ENCODE assay signal across 8 cellular contexts in the genomic region with DNA sequence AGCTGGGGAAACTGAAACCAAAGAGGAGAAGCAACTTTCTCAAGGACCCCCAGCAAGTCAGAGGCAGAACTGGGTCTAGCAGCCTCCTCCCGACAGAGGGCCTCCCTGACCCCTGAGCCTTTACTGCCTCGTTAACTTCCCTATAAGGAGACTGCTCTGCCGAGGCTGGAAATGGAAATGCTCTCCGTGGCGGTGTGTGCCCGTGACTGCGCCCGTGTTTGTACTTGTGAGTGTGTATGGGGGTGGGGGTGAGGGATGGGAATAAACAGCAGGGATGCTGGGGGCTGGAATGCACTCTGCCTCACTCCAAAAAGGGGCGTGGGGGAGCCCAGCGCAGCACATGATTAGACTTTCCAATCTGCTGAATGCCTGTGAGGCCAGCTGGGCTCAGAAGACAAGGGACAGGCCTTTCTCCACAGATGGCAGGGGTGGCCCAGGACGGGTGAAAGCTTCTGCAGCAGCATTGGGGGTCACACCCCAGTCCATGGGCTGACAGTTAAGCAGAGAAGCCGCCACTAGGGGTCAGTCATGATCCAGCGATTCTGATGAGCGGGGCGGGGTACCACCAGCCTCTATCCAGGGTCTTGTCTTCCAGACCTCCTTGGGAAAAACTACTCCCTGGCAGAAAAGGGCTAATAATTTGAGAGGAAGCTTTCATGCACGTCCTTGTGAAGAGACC. TPM values are rescaled to one million over a fixed set of nuclear protein-coding genes. Genes with fewer than 3 reads are reported as not detected.
A peak's percentile ranks its signal among the peaks of the same experiment; 100 is the strongest.
DNase-seq lines count a peak whose midpoint lies in the region; ATAC-seq, FAIRE-seq and TF ChIP-seq lines count a peak whose summit lies in the region.

No MANE protein-coding gene starts in this region.

- TF ChIP-seq POLR2A in Peyer's patch (IDR thresholded peaks at IDR 0.05) (no peak), prostate gland (IDR thresholded peaks at IDR 0.05) (no peak)

- ATAC-seq in HG03139 (IDR thresholded peaks at IDR 0.05; ENCODE audit: unreplicated experiment), result no peak

- no peak overlapping the region for H3K4me3 ChIP-seq in Caco-2 (ENCODE audit: low read depth, low read length)
- H3K4me3 ChIP-seq in Peyer's patch, result peak overlapping the region in 2 of 4 donors; percentile 6 to 25
- H3K4me3 ChIP-seq in cardiac muscle cell, result no peak overlapping the region
- no peak overlapping the region for H3K4me3 ChIP-seq in prostate gland

- 7% methylated on average over 16 of the region's 16 CpGs for WGBS in prostate gland

- H3K27ac ChIP-seq in Peyer's patch, result no peak overlapping the region
- no peak overlapping the region for H3K27ac ChIP-seq in cardiac muscle cell
- H3K27ac ChIP-seq in prostate gland, result no peak overlapping the region

- H3K4me1 Mint-ChIP-seq in Caco-2 (ENCODE audit: low read depth, unreplicated experiment) (peaks cover 15% of the 10 kb centered on the region), HFFc6 (ENCODE audit: low read depth) (peaks cover 10% of the 10 kb centered on the region)
- H3K4me1 Mint-ChIP-seq in activated naive CD4-positive, alpha-beta T cell treated with anti-CD3 and anti-CD28 coated beads, Interleukin-2, amount 10 ng/mL, durations not matched to agents 7 days and 5 days, result peaks cover 2% of the 10 kb centered on the region

- BruUV-seq in Caco-2 (replicated peaks; lab: Mats Ljungman, UMichigan), result no TSS peak

- H3K27me3 Mint-ChIP-seq in Caco-2 (ENCODE audit: insufficient read depth, unreplicated experiment) (peaks cover 3% of the 10 kb centered on the region), HFFc6 (ENCODE audit: insufficient read depth) (peaks cover 28% of the 10 kb centered on the region)
- H3K27me3 Mint-ChIP-seq in activated naive CD4-positive, alpha-beta T cell treated with anti-CD3 and anti-CD28 coated beads, Interleukin-2, amount 10 ng/mL, durations not matched to agents 7 days and 5 days, result peaks cover 23% of the 10 kb centered on the region

- no peaks in the 10 kb centered on the region for H3K27me3 ChIP-seq in Caco-2 (replicated peaks; ENCODE audit: control insufficient read depth, insufficient read depth, low read length)
- no peaks in the 10 kb centered on the region for H3K27me3 ChIP-seq in Peyer's patch
- no peaks in the 10 kb centered on the region for H3K27me3 ChIP-seq in cardiac muscle cell
- no peaks in the 10 kb centered on the region for H3K27me3 ChIP-seq in prostate gland (replicated peaks; ENCODE audit: insufficient read depth)

- H3K9me3 ChIP-seq in Caco-2 (no peaks in the 10 kb centered on the region), Peyer's patch (no peaks in the 10 kb centered on the region), cardiac muscle cell (ENCODE audit: low read depth) (no peaks in the 10 kb centered on the region), prostate gland (no peaks in the 10 kb centered on the region)

- intact Hi-C loops in Caco-2 (cut with micrococcal nuclease; ENCODE audit: unreplicated experiment), result loop anchor here (1.0 kb wide), 4 partner anchors 34 to 353 kb away; no protein-coding TSS in a partner anchor
- intact Hi-C loops in prostate gland (cut with DNase I), result no loop called here

- CTCF ChIA-PET in Caco-2 (lab: Charles Lee), result interaction anchor here (1.1 to 1.5 kb wide), 3 partner anchors 34 to 134 kb away, joined by 3 to 4 read pairs (median 3); no protein-coding TSS in a partner anchor
- CTCF ChIA-PET in activated naive CD4-positive, alpha-beta T cell treated with anti-CD3 and anti-CD28 coated beads, Interleukin-2, amount 10 ng/mL, durations not matched to agents 7 days and 5 days (lab: Charles Lee), result interaction anchor here (0.7 to 3.1 kb wide), 10 partner anchors 14 to 356 kb away, joined by 3 to 25 read pairs (median 4); a partner anchor contains a TSS

- H3K9me3 Mint-ChIP-seq in Caco-2 (ENCODE audit: unreplicated experiment) (no peaks in the 10 kb centered on the region), HFFc6 (no peaks in the 10 kb centered on the region)
- H3K9me3 Mint-ChIP-seq in activated naive CD4-positive, alpha-beta T cell treated with anti-CD3 and anti-CD28 coated beads, Interleukin-2, amount 10 ng/mL, durations not matched to agents 7 days and 5 days, result no peaks in the 10 kb centered on the region

- peak; percentile 27 for FAIRE-seq in urothelium cell line (lab: Jason Lieb, UNC)

- H3K36me3 Mint-ChIP-seq in Caco-2 (ENCODE audit: insufficient read depth, unreplicated experiment) (no peaks in the 10 kb centered on the region), HFFc6 (ENCODE audit: low read depth) (no peaks in the 10 kb centered on the region)
- H3K36me3 Mint-ChIP-seq in activated naive CD4-positive, alpha-beta T cell treated with anti-CD3 and anti-CD28 coated beads, Interleukin-2, amount 10 ng/mL, durations not matched to agents 7 days and 5 days, result no peaks in the 10 kb centered on the region

- no peaks in the 10 kb centered on the region for H3K36me3 ChIP-seq in Caco-2 (ENCODE audit: control insufficient read depth, insufficient read depth, low read length)
- H3K36me3 ChIP-seq in Peyer's patch, result no peaks in the 10 kb centered on the region
- H3K36me3 ChIP-seq in cardiac muscle cell, result no peaks in the 10 kb centered on the region
- no peaks in the 10 kb centered on the region for H3K36me3 ChIP-seq in prostate gland

- H3K27ac Mint-ChIP-seq in Caco-2 (ENCODE audit: unreplicated experiment) (no peak overlapping the region), HFFc6 (no peak overlapping the region)
- H3K27ac Mint-ChIP-seq in activated naive CD4-positive, alpha-beta T cell treated with anti-CD3 and anti-CD28 coated beads, Interleukin-2, amount 10 ng/mL, durations not matched to agents 7 days and 5 days, result no peak overlapping the region

- H3K4me3 Mint-ChIP-seq in Caco-2 (ENCODE audit: unreplicated experiment) (no peak overlapping the region), HFFc6 (peak overlapping the region; percentile 58; the same call in 1 of the 2 replicates)
- no peak overlapping the region for H3K4me3 Mint-ChIP-seq in activated naive CD4-positive, alpha-beta T cell treated with anti-CD3 and anti-CD28 coated beads, Interleukin-2, amount 10 ng/mL, durations not matched to agents 7 days and 5 days

- POLR2A ChIA-PET in Caco-2 (lab: Charles Lee), result no interaction called here

- peaks cover 10% of the 10 kb centered on the region; the same call in 1 of the 2 replicates for H3K4me1 ChIP-seq in Caco-2
- peaks cover 0 to 6% (median 2%) of the 10 kb centered on the region in 4 donors for H3K4me1 ChIP-seq in Peyer's patch
- H3K4me1 ChIP-seq in cardiac muscle cell (ENCODE audit: low read depth), result no peaks in the 10 kb centered on the region
- H3K4me1 ChIP-seq in prostate gland (replicated peaks), result no peaks in the 10 kb centered on the region

- peak; percentile 62 to 77 for DNase-seq in Caco-2
- peak; percentile 5 for DNase-seq in HFFc6
- DNase-seq in Peyer's patch, result peak; percentile 61 to 77 (median 63)
- DNase-seq in activated naive CD4-positive, alpha-beta T cell treated with anti-CD3 and anti-CD28 coated beads, Interleukin-2, amount 10 ng/mL, durations not matched to agents 7 days and 5 days, result peak; percentile 69
- peak; percentile 50 to 87 for DNase-seq in cardiac muscle cell (ENCODE audit: low read depth in 1 of 2, low spot score in 1 of 2)
- peak; percentile 16 for DNase-seq in prostate gland (ENCODE audit: low spot score)
- peak; percentile 69 for DNase-seq in urothelium cell line (ENCODE audit: low spot score)

- TF ChIP-seq CTCF in Caco-2 (IDR thresholded peaks at IDR 0.05; ENCODE audit: insufficient read depth in 1 of 2, low read depth in 1 of 2, low read length in 1 of 2, severe bottlenecking in 1 of 2, unreplicated experiment in 1 of 2) (peak; percentile 77 to 80), HFFc6 (IDR thresholded peaks at IDR 0.05) (peak; percentile 81), Peyer's patch (IDR thresholded peaks at IDR 0.05) (peak in 5 of 6 experiments; percentile 45 to 60 (median 55)), cardiac muscle cell (IDR thresholded peaks at IDR 0.05; ENCODE audit: low read depth, low read length) (peak; percentile 68), prostate gland (IDR thresholded peaks at IDR 0.05) (peak in 3 of 4 experiments; percentile 51 to 56 (median 55))

RNA-seq across cellular contexts. Expression of a gene that starts 26.8 kb away (rescaled TPM):
- total RNA-seq in Caco-2 (2022) (53.2 and 57.8 TPM in 2 replicates), Peyer's patch (10 to 100 TPM; 16.3 to 37.1 (median 20.7) TPM), cardiac muscle cell (20.8 and 33.1 TPM in 2 replicates), prostate gland (10 to 100 TPM; 20.2 to 25.9 TPM)
- total RNA-seq in HFFc6 (2021; fragmentation: NEBNext Ultra II Directional; extraction: Animal tissue kit (Norgen Biotek cat#: 25700)), result 10 to 100 TPM; 27.7 to 39.5 (median 36.5) TPM
- 32.7 and 37.7 TPM in 2 replicates for polyA plus RNA-seq in cardiac muscle cell

RNA-seq across cellular contexts. Expression of a gene that starts 27.2 kb away (rescaled TPM):
- total RNA-seq in Caco-2 (2022) (13.7 and 15.6 TPM in 2 replicates), Peyer's patch (10 to 100 TPM; 14.0 to 31.5 (median 22.1) TPM), cardiac muscle cell (32.7 and 32.8 TPM in 2 replicates), prostate gland (10 to 100 TPM; 18.2 to 41.4 TPM)
- total RNA-seq in HFFc6 (2021; fragmentation: NEBNext Ultra II Directional; extraction: Animal tissue kit (Norgen Biotek cat#: 25700)), result 10 to 100 TPM; 10.3 to 15.5 (median 14.4) TPM
- polyA plus RNA-seq in cardiac muscle cell, result 51.1 and 57.5 TPM in 2 replicates

Comparison
In these comparisons a context has a peak if more than half of its experiments do, and no peak if none do; other contexts are left out.
1. DNase-seq: peak in every context shown above with its lines; median percentile 70 in Caco-2; 69 in activated naive CD4-positive, alpha-beta T cell treated with anti-CD3 and anti-CD28 coated beads, Interleukin-2, amount 10 ng/mL, durations not matched to agents 7 days and 5 days; 69 in urothelium cell line; 68 in cardiac muscle cell; 63 in Peyer's patch; 16 in prostate gland; 5 in HFFc6.